In the genomic region with DNA sequence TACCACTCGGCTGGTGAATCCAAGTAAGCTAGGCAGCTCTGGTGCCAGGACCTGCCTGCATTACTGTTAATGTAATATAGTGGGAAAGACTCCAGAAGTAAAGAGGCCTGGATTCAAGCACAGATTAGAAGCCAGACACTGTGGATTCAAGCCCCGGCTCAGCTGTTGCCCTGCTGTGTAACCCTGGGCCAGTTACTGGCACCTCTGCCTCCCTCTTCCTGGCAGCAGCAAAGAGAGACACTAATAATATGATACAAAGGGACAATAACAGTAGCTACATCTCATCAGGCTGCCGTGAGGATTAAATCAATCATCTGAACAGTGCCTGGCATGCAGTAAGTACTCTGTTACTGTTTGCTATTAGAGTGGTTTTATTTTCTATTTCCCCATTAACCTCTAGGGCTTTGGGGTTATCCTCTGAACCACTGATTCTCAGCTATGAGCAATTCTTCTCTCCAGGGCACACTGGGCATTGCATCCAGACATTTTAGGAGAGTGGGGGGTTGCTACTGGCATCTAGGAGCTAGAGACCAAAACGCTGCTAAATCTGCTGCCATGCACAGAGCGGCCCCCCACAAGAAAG, we compare ENCODE assay signal across 10 cellular contexts.
DNase-seq lines count a peak whose midpoint lies in the region; ATAC-seq and TF ChIP-seq lines count a peak whose summit lies in the region.
"Had no signal": no experiment of that assay in that cellular context is flagged by ENCODE, and none has a peak within 500 bp of the region (broad histone marks: within the 10 kb centered on the region; RNA-seq: fewer than 3 reads in every experiment).

No MANE protein-coding gene starts in this region.

- BruUV-seq in OCI-LY7 (replicated peaks; lab: Mats Ljungman, UMichigan), result no TSS peak

- H4K20me1 ChIP-seq in OCI-LY7 (ENCODE audit: insufficient read depth, low read length), result no peaks in the 10 kb centered on the region

- ATAC-seq in heart left ventricle (peak in 3 of 4 donors; percentile 6 to 82 (median 55)), GM19397 (IDR thresholded peaks at IDR 0.05; ENCODE audit: unreplicated experiment) (no peak)
- ATAC-seq: natural killer cell treated with Interleukin-12 subunit alpha and Interleukin-12 subunit beta and Interleukin-15 and Interleukin-18, amount 100 ng/mL, for 72 hours had no signal

- H3K36me3 ChIP-seq in OCI-LY7 (ENCODE audit: insufficient read depth, low read length) (peaks cover 82% of the 10 kb centered on the region), heart left ventricle (peaks cover 0 to 52% (median 36%) of the 10 kb centered on the region in 9 donors), spleen (peaks cover 0 to 99% (median 23%) of the 10 kb centered on the region in 6 donors)

- WGBS in heart left ventricle, 4 donors, result 55 to 66% (median 61%) methylated on average over 5 of the region's 5 CpGs
- whole genome bisulfite sequencing in spleen, 5 donors, result 72 to 81% (median 73%) methylated on average over 5 of the region's 5 CpGs

- peak overlapping the region; percentile 99 for H3K27ac ChIP-seq in OCI-LY7 (ENCODE audit: low read depth, low read length, poor library complexity, severe bottlenecking)
- H3K27ac ChIP-seq in heart left ventricle, result peak overlapping the region in 6 of 12 donors; percentile 24 to 76 (median 46)
- peak overlapping the region; percentile 49 to 83 (median 66) for H3K27ac ChIP-seq in spleen

- no peaks in the 10 kb centered on the region for H3K9me2 ChIP-seq in OCI-LY7 (ENCODE audit: insufficient read depth, low read length)

- no peaks in the 10 kb centered on the region for H3K9me3 ChIP-seq in OCI-LY7 (ENCODE audit: low read length)
- no peaks in the 10 kb centered on the region for H3K9me3 ChIP-seq in heart left ventricle
- no peaks in the 10 kb centered on the region for H3K9me3 ChIP-seq in spleen

- POLR2A ChIA-PET in OCI-LY7 (lab: Charles Lee), result interaction anchor here (0.6 to 2.8 kb wide), 3 partner anchors 10 to 149 kb away, joined by 3 to 15 read pairs (median 7); no protein-coding TSS in a partner anchor

- H3K4me1 ChIP-seq in OCI-LY7 (ENCODE audit: insufficient read depth, low read length, poor library complexity, severe bottlenecking), result peaks cover 95% of the 10 kb centered on the region
- H3K4me1 ChIP-seq in heart left ventricle, result peaks cover 0 to 38% (median 17%) of the 10 kb centered on the region in 12 donors
- H3K4me1 ChIP-seq in spleen, result peaks cover 8 to 64% (median 38%) of the 10 kb centered on the region in 6 donors

- no peak for TF ChIP-seq POLR2A in heart left ventricle (IDR thresholded peaks at IDR 0.05)
- no peak for TF ChIP-seq POLR2A in spleen (IDR thresholded peaks at IDR 0.05)

- intact Hi-C loops in OCI-LY7 (cut with micrococcal nuclease; ENCODE audit: unreplicated experiment), result loop anchor here (2.0 kb wide), 1 partner anchor 93 kb away; a partner anchor contains a TSS
- intact Hi-C loops in heart left ventricle (cut with DNase I), result loop anchor here in 5 of 10 donors (5.0 to 10.0 kb wide), 4 partner anchors 51 to 509 kb away; no protein-coding TSS in a partner anchor
- intact Hi-C loops in spleen (cut with DNase I; ENCODE audit: low total_unique reads), result no loop called here

- H2AFZ ChIP-seq in OCI-LY7 (ENCODE audit: low read length), result no peak overlapping the region

- peak overlapping the region; percentile 96 for H3K4me2 ChIP-seq in OCI-LY7 (ENCODE audit: low read length)

- no peaks in the 10 kb centered on the region for H3K27me3 ChIP-seq in heart left ventricle
- no peaks in the 10 kb centered on the region for H3K27me3 ChIP-seq in spleen (replicated peaks in 1 of 7)

- H3K4me3 ChIP-seq in OCI-LY7 (ENCODE audit: low read depth, low read length, poor library complexity, severe bottlenecking) (peak overlapping the region; percentile 62), heart left ventricle (no peak overlapping the region), spleen (no peak overlapping the region)

- H3K79me2 ChIP-seq in OCI-LY7 (ENCODE audit: insufficient read depth, low read depth, low read length), result peaks cover 75% of the 10 kb centered on the region

- CTCF ChIA-PET in OCI-LY7 (lab: Charles Lee; ENCODE audit: unreplicated experiment), result interaction anchor here (2.6 kb wide), 1 partner anchor 8 kb away, joined by 11 read pairs; no protein-coding TSS in a partner anchor

- no peak for TF ChIP-seq CTCF in OCI-LY7 (conservative IDR thresholded peaks at IDR 0.05; ENCODE audit: low read length)
- TF ChIP-seq CTCF in heart left ventricle (IDR thresholded peaks at IDR 0.05), result no peak
- TF ChIP-seq CTCF in spleen (IDR thresholded peaks at IDR 0.05 in 8 of 11, conservative IDR thresholded peaks at IDR 0.05 in 3 of 11), result no peak

- DNase-seq in NCI-H1436 treated with DMSO at 0.1 percent for 48 hours (lab: John Stamatoyannopoulos, UW) (peak; percentile 50), NCI-H1436 (lab: John Stamatoyannopoulos, UW) (no peak), OCI-LY7 (ENCODE audit: low spot score) (peak; percentile 30), heart left ventricle (peak in 2 of 5 donors; percentile 55 to 57), spleen (no peak), HK-2 (ENCODE audit: unreplicated experiment) (no peak)
- no peak for DNase-seq in stimulated activated CD4-positive, alpha-beta T cell treated with anti-CD3 and anti-CD28 coated beads, Interleukin-2, amount 100 ng/mL, for 48 hours
- DNase-seq: activated T-cell treated with anti-CD3 and anti-CD28 coated beads for 4 hours had no signal

Comparison
In these comparisons a context has a peak if more than half of its experiments do, and no peak if none do; other contexts are left out.
1. DNase-seq: peak in NCI-H1436 treated with DMSO at 0.1 percent for 48 hours (single experiment) and OCI-LY7 (single experiment); none in NCI-H1436 (single experiment), spleen (single experiment), HK-2 (single experiment) and stimulated activated CD4-positive, alpha-beta T cell treated with anti-CD3 and anti-CD28 coated beads, Interleukin-2, amount 100 ng/mL, for 48 hours (0 of 2).